In genomic region chr19:38803543-38803942, GRCh38 we compare ENCODE assay signal across 20 cellular contexts. TPM values are rescaled to one million over a fixed set of nuclear protein-coding genes. Genes with fewer than 3 reads are reported as not detected.
DNase-seq lines count a peak whose midpoint lies in the region; ATAC-seq and TF ChIP-seq lines count a peak whose summit lies in the region.
"Had no signal": no experiment of that assay in that cellular context is flagged by ENCODE, and none has a peak within 500 bp of the region (broad histone marks: within the 10 kb centered on the region; RNA-seq: fewer than 3 reads in every experiment).

No MANE protein-coding gene starts in this region.

- H3K4me3 Mint-ChIP-seq in immature natural killer cell: no peak overlapping the region
- H3K4me3 Mint-ChIP-seq: CD4-positive, alpha-beta memory T cell had no signal

- no peak overlapping the region for H2BK5ac ChIP-seq in trophoblast cell (ENCODE audit: low read depth, low read length, poor library complexity)

- H3K27me3 ChIP-seq in trophoblast cell (ENCODE audit: insufficient read depth, low read length) (no peaks in the 10 kb centered on the region), upper lobe of right lung (no peaks in the 10 kb centered on the region)

- H3K9ac ChIP-seq in trophoblast cell (ENCODE audit: low read length): no peak overlapping the region

- H3K4me3 ChIP-seq in trophoblast cell (ENCODE audit: low read depth, low read length): no peak overlapping the region
- no peak overlapping the region for H3K4me3 ChIP-seq in upper lobe of right lung

- H4K12ac ChIP-seq in trophoblast cell (ENCODE audit: low read depth, low read length): no peak overlapping the region

- H2BK120ac ChIP-seq in trophoblast cell (ENCODE audit: insufficient read depth, low read length, poor library complexity): no peak overlapping the region

- H3K9me3 ChIP-seq in trophoblast cell (ENCODE audit: insufficient read depth, low read depth, low read length): no peaks in the 10 kb centered on the region
- H3K9me3 ChIP-seq in upper lobe of right lung: no peaks in the 10 kb centered on the region

- DNase-seq in iPS-NIHi11 (ENCODE audit: low spot score) (peak; percentile 4), trophoblast cell (no peak), upper lobe of right lung (no peak), immature natural killer cell (no peak), NCI-H2196 treated with DMSO at 0.1 percent for 48 hours (lab: John Stamatoyannopoulos, UW; ENCODE audit: unreplicated experiment) (no peak), NCI-H1436 (lab: John Stamatoyannopoulos, UW) (no peak)
- DNase-seq: C1 segment of cervical spinal cord; Calu3; CD4-positive, alpha-beta memory T cell; COR-L47; DMS53; DMS79 treated with DMSO at 0.1 percent for 48 hours; GF-D8; GOT3; HCEC 1CT had no signal

- H2AK5ac ChIP-seq in trophoblast cell (ENCODE audit: low read length): peak overlapping the region; percentile 36

- H3K4me1 ChIP-seq in trophoblast cell (ENCODE audit: control insufficient read depth in 1 of 2, insufficient read depth in 2 of 2, low read length in 2 of 2): no peaks in the 10 kb centered on the region
- peaks cover 3% of the 10 kb centered on the region for H3K4me1 ChIP-seq in upper lobe of right lung

- H3K4me2 ChIP-seq in trophoblast cell (ENCODE audit: low read length): no peak overlapping the region

- no peak overlapping the region for H2BK12ac ChIP-seq in trophoblast cell (ENCODE audit: low read length)

- intact Hi-C loops in upper lobe of right lung (cut with DNase I): no loop called here

- H3K79me1 ChIP-seq in trophoblast cell (ENCODE audit: low read length): no peaks in the 10 kb centered on the region

- H3K36me3 Mint-ChIP-seq in immature natural killer cell: peaks cover 4 to 15% (median 10%) of the 10 kb centered on the region in 3 donors

- H3K4ac ChIP-seq in trophoblast cell (ENCODE audit: low read depth, low read length): no peak overlapping the region

- no peaks in the 10 kb centered on the region for H3K79me2 ChIP-seq in trophoblast cell (ENCODE audit: control insufficient read depth, insufficient read depth, low read length, poor library complexity)

- H3K9me3 Mint-ChIP-seq in immature natural killer cell: no peaks in the 10 kb centered on the region

- no peak overlapping the region for H2AFZ ChIP-seq in trophoblast cell (ENCODE audit: insufficient read depth, low read length, poor library complexity)

- H3K27me3 Mint-ChIP-seq in immature natural killer cell (ENCODE audit: low read depth in 3 of 3): peaks cover 0 to 3% (median 0%) of the 10 kb centered on the region in 3 donors
- H3K27me3 Mint-ChIP-seq: CD4-positive, alpha-beta memory T cell had no signal

- no peak overlapping the region for H3K23ac ChIP-seq in trophoblast cell (ENCODE audit: low read length)

- TF ChIP-seq CTCF in upper lobe of right lung (IDR thresholded peaks at IDR 0.05): no peak

- H3K36me3 ChIP-seq in trophoblast cell (ENCODE audit: control insufficient read depth in 1 of 2, insufficient read depth in 2 of 2, low read length in 2 of 2): no peaks in the 10 kb centered on the region
- no peaks in the 10 kb centered on the region for H3K36me3 ChIP-seq in upper lobe of right lung

- H3K14ac ChIP-seq in trophoblast cell (ENCODE audit: low read length): no peak overlapping the region

- H3K18ac ChIP-seq in trophoblast cell (ENCODE audit: low read length): no peak overlapping the region

- H3K27ac Mint-ChIP-seq in immature natural killer cell: peak overlapping the region in 1 of 6 donors; percentile 64

- peak; percentile 14 for ATAC-seq in upper lobe of right lung

- H3K4me1 Mint-ChIP-seq in immature natural killer cell: peaks cover 2 to 5% of the 10 kb centered on the region in 2 donors

- H4K8ac ChIP-seq in trophoblast cell (ENCODE audit: low read depth, low read length): no peak overlapping the region

- WGBS in trophoblast cell (ENCODE audit: extremely low coverage, insufficient coverage, insufficient read length): no CpG with 5 or more reads among the region's 10 CpGs

- H3K27ac ChIP-seq in trophoblast cell (ENCODE audit: low read depth, low read length) (no peak overlapping the region), upper lobe of right lung (no peak overlapping the region)

- no peak overlapping the region for H4K91ac ChIP-seq in trophoblast cell (ENCODE audit: low read depth, low read length)

RNA-seq across cellular contexts. Expression of gene LGALS4, which starts 9.2 kb away (rescaled TPM):
- polyA plus RNA-seq in trophoblast cell (2013): 0.10 and 0.19 TPM in 2 replicates
- total RNA-seq in upper lobe of right lung: 3.7 TPM
- not detected for polyA plus RNA-seq in immature natural killer cell
- total RNA-seq: A172, Daoy, G401 had no signal
- polyA plus RNA-seq: CD4-positive, alpha-beta memory T cell had no signal

RNA-seq across cellular contexts. Expression of gene LGALS7B, which starts 14.5 kb away (rescaled TPM):
- polyA plus RNA-seq in trophoblast cell (2013): not detected in 2 replicates
- 3.2 TPM for total RNA-seq in upper lobe of right lung
- not detected for polyA plus RNA-seq in immature natural killer cell
- total RNA-seq: A172; A673; CD4-positive, alpha-beta memory T cell; Daoy; G401 had no signal
- polyA plus RNA-seq: BJ; CD4-positive, alpha-beta memory T cell had no signal

RNA-seq across cellular contexts. Expression of gene ECH1, which starts 28.1 kb away (rescaled TPM):
- polyA plus RNA-seq in trophoblast cell (2013): 186 and 200 TPM in 2 replicates
- 210 TPM for total RNA-seq in upper lobe of right lung
- polyA plus RNA-seq in immature natural killer cell: 100 to 1,000 TPM; 243 to 337 (median 327) TPM

RNA-seq across cellular contexts. Expression of gene LGALS7, which starts 30.2 kb away (rescaled TPM):
- not detected in 2 replicates for polyA plus RNA-seq in trophoblast cell (2013)
- total RNA-seq in upper lobe of right lung: not detected
- not detected for polyA plus RNA-seq in immature natural killer cell
- total RNA-seq: A172; A673; Calu3; CD4-positive, alpha-beta memory T cell; Daoy; G401 had no signal
- polyA plus RNA-seq: BJ; CD4-positive, alpha-beta memory T cell had no signal

RNA-seq across cellular contexts. Expression of gene HNRNPL, which starts 46.2 kb away (rescaled TPM):
- polyA plus RNA-seq in trophoblast cell (2013): 227 and 231 TPM in 2 replicates
- 248 TPM for total RNA-seq in upper lobe of right lung
- 10 to 100 TPM; 16.8 to 89.6 (median 69.0) TPM for polyA plus RNA-seq in immature natural killer cell
